Comparison of ENCODE assay signal across 19 cellular contexts in the genomic region with DNA sequence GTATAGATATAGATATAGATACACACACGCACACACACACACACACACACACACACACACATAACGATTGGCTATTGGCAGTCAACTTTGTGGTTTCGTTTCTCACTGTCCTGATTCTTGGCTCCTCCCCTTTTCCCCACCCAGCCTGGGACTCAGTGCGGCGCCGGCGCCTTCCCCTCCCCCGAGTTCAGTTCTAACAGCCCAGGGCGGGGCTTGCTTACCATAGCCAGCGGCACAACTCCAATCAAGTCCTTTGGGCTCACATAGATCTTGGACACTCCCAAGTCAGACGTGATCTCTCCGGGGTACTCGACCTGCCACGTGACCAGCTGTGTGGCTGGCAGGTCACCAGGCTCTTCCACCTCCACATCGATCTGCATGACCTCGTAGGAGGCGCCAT.
"Had no signal": no experiment of that assay in that cellular context is flagged by ENCODE, and none has a peak within 500 bp of the region (broad histone marks: within the 10 kb centered on the region; RNA-seq: fewer than 3 reads in every experiment).

No MANE protein-coding gene starts in this region.

- H3K27me3 ChIP-seq: heart left ventricle had no signal

- H3K27ac ChIP-seq: heart left ventricle had no signal

- H3K27me3 Mint-ChIP-seq: naive thymus-derived CD4-positive, alpha-beta T cell; stimulated activated naive B cell treated with anti-CD40 and anti-IgM and Interleukin-4, amounts not matched to agents 10 μg/mL and 1 μg/mL and 100 μg/mL, for 72 hours; stimulated activated naive CD8-positive, alpha-beta T cell treated with anti-CD3 and anti-CD28 coated beads, Interleukin-15, amount 100 ng/mL, for 72 hours had no signal

- H3K27ac Mint-ChIP-seq: naive thymus-derived CD4-positive, alpha-beta T cell; nephron progenitor cell; stimulated activated naive B cell treated with anti-CD40 and anti-IgM and Interleukin-4, amounts not matched to agents 10 μg/mL and 1 μg/mL and 100 μg/mL, for 72 hours had no signal

- H3K4me3 ChIP-seq: heart left ventricle had no signal

- H3K36me3 ChIP-seq: heart left ventricle had no signal

- H3K4me3 Mint-ChIP-seq: naive thymus-derived CD4-positive, alpha-beta T cell; nephron progenitor cell; stimulated activated naive B cell treated with anti-CD40 and anti-IgM and Interleukin-4, amounts not matched to agents 10 μg/mL and 1 μg/mL and 100 μg/mL, for 72 hours; stimulated activated naive CD8-positive, alpha-beta T cell treated with anti-CD3 and anti-CD28 coated beads, Interleukin-15, amount 100 ng/mL, for 72 hours had no signal

- FAIRE-seq: colon, frontal cortex, islet of Langerhans had no signal

- ATAC-seq: esophagus mucosa; heart left ventricle; naive thymus-derived CD4-positive, alpha-beta T cell; sciatic nerve; stimulated activated naive B cell treated with anti-CD40 and anti-IgM and Interleukin-4, amounts not matched to agents 10 μg/mL and 1 μg/mL and 100 μg/mL, for 72 hours; stimulated activated naive CD8-positive, alpha-beta T cell treated with anti-CD3 and anti-CD28 coated beads, Interleukin-15, amount 100 ng/mL, for 72 hours had no signal

- DNase-seq: effector CD4-positive, alpha-beta T cell; heart left ventricle; hypothalamus; kidney glomerular epithelial cell; mammary epithelial cell; naive thymus-derived CD4-positive, alpha-beta T cell; nephron progenitor cell; posterior cingulate gyrus; stimulated activated CD4-positive, alpha-beta T cell treated with anti-CD3 and anti-CD28 coated beads, Interleukin-2, amount 100 ng/mL, for 24 hours; stimulated activated CD4-positive, alpha-beta T cell treated with anti-CD3 and anti-CD28 coated beads, Interleukin-4, amount 100 ng/mL, for 4 hours; stimulated activated naive B cell treated with anti-CD40 and anti-IgM and Interleukin-4, amounts not matched to agents 10 μg/mL and 1 μg/mL and 100 μg/mL, for 72 hours; stimulated activated naive CD8-positive, alpha-beta T cell treated with anti-CD3 and anti-CD28 coated beads, Interleukin-15, amount 100 ng/mL, for 72 hours; substantia nigra; trophoblast cell had no signal

- H3K4me1 Mint-ChIP-seq: naive thymus-derived CD4-positive, alpha-beta T cell; nephron progenitor cell; stimulated activated naive B cell treated with anti-CD40 and anti-IgM and Interleukin-4, amounts not matched to agents 10 μg/mL and 1 μg/mL and 100 μg/mL, for 72 hours; stimulated activated naive CD8-positive, alpha-beta T cell treated with anti-CD3 and anti-CD28 coated beads, Interleukin-15, amount 100 ng/mL, for 72 hours had no signal

- H3K4me1 ChIP-seq: heart left ventricle had no signal

- H3K36me3 Mint-ChIP-seq: naive thymus-derived CD4-positive, alpha-beta T cell; stimulated activated naive B cell treated with anti-CD40 and anti-IgM and Interleukin-4, amounts not matched to agents 10 μg/mL and 1 μg/mL and 100 μg/mL, for 72 hours had no signal
